Comparison of ENCODE assay signal across 19 cellular contexts in genomic region chr18:76699923-76700322, GRCh38.
DNase-seq lines count a peak whose midpoint lies in the region; ATAC-seq and TF ChIP-seq lines count a peak whose summit lies in the region.
"Had no signal": no experiment of that assay in that cellular context is flagged by ENCODE, and none has a peak within 500 bp of the region (broad histone marks: within the 10 kb centered on the region; RNA-seq: fewer than 3 reads in every experiment).

No MANE protein-coding gene starts in this region.

- H3K4me3 ChIP-seq in GM23248 (no peak overlapping the region), fibroblast of villous mesenchyme (ENCODE audit: low read depth, low read length) (no peak overlapping the region), SK-N-SH (ENCODE audit: low read depth in 2 of 2, low read length in 1 of 2) (no peak overlapping the region)
- H3K4me3 ChIP-seq: A549, BLaER1, SJCRH30 had no signal

- in situ Hi-C loops in GM23248 (cut with MboI) = loop anchor here (10.0 kb wide), 1 partner anchor 295 kb away; no protein-coding TSS in a partner anchor

- H2AFZ ChIP-seq in GM23248 (no peak overlapping the region), SK-N-SH (ENCODE audit: low read depth) (no peak overlapping the region)

- H3K79me2 ChIP-seq in GM23248 (ENCODE audit: insufficient read depth) (no peaks in the 10 kb centered on the region), SK-N-SH (ENCODE audit: insufficient read depth) (no peaks in the 10 kb centered on the region)

- H3K36me3 ChIP-seq in GM23248 (ENCODE audit: low read depth) (no peaks in the 10 kb centered on the region), SK-N-SH (replicated peaks in 1 of 2; ENCODE audit: control insufficient read depth in 1 of 2, insufficient read depth in 2 of 2, low read length in 1 of 2) (no peaks in the 10 kb centered on the region)
- H3K36me3 ChIP-seq: BLaER1, SJCRH30 had no signal

- H3K4me2 ChIP-seq in GM23248 (ENCODE audit: unreplicated experiment) (no peak overlapping the region), SK-N-SH (no peak overlapping the region)
- H3K4me2 ChIP-seq: A549, BLaER1 had no signal

- WGBS in GM23248 (ENCODE audit: low coverage in 1 of 2, low lambda C conversion rate in 2 of 2, missing lambda C conversion rate in 2 of 2), 2 experiments = 31 to 33% methylated on average over 11 of the region's 11 CpGs
- WGBS in SK-N-SH (ENCODE audit: low lambda C conversion rate) = 44% methylated on average over 11 of the region's 11 CpGs

- ATAC-seq in HG03342 (IDR thresholded peaks at IDR 0.05; ENCODE audit: unreplicated experiment) (no peak), GM18867 (IDR thresholded peaks at IDR 0.05; ENCODE audit: unreplicated experiment) (no peak)
- ATAC-seq: A549, HepG2, Panc1 had no signal

- H3K9me3 ChIP-seq in GM23248 (ENCODE audit: low read depth) (no peaks in the 10 kb centered on the region), SK-N-SH (no peaks in the 10 kb centered on the region)
- H3K9me3 ChIP-seq: BLaER1, SJCRH30 had no signal

- CTCF ChIA-PET in SK-N-SH (lab: Yijun Ruan, JAX) (interaction anchor here (1.1 to 4.1 kb wide), 2 partner anchors 10 to 301 kb away, joined by 3 to 27 read pairs; no protein-coding TSS in a partner anchor), HEK293T (lab: Yijun Ruan, JAX) (interaction anchor here (0.7 kb wide), 1 partner anchor 41 kb away, joined by 7 read pairs; no protein-coding TSS in a partner anchor)

- H3K9ac ChIP-seq in GM23248 (no peak overlapping the region), SK-N-SH (no peak overlapping the region)
- H3K9ac ChIP-seq: BLaER1 had no signal

- no peaks in the 10 kb centered on the region for H3K9me2 ChIP-seq in GM23248 (ENCODE audit: insufficient read depth)
- no peaks in the 10 kb centered on the region for H3K9me2 ChIP-seq in SK-N-SH

- TF ChIP-seq CTCF in fibroblast of villous mesenchyme (IDR thresholded peaks at IDR 0.05; ENCODE audit: insufficient read depth, low read depth, low read length) = no peak
- TF ChIP-seq CTCF in SK-N-SH (IDR thresholded peaks at IDR 0.05) = no peak

- H3K27me3 ChIP-seq in GM23248 (replicated peaks; ENCODE audit: insufficient read depth) (peaks cover 11% of the 10 kb centered on the region; the same call in 1 of the 2 replicates), SK-N-SH (ENCODE audit: insufficient read depth) (no peaks in the 10 kb centered on the region)
- H3K27me3 ChIP-seq: BLaER1, SJCRH30 had no signal

- H3K4me1 ChIP-seq in GM23248 (ENCODE audit: insufficient read depth) (no peaks in the 10 kb centered on the region), SK-N-SH (ENCODE audit: control insufficient read depth in 1 of 2, insufficient read depth in 2 of 2, low read depth in 1 of 2, low read length in 1 of 2) (no peaks in the 10 kb centered on the region)
- H3K4me1 ChIP-seq: A549, BLaER1, SJCRH30 had no signal

- POLR2A ChIA-PET in SK-N-SH (lab: Yijun Ruan, JAX) (no interaction called here), HEK293T (lab: Yijun Ruan, JAX) (no interaction called here)

- no peak for TF ChIP-seq RAD21 in SK-N-SH (IDR thresholded peaks at IDR 0.05; ENCODE audit: low read length)

- no peak for TF ChIP-seq EP300 in SK-N-SH (IDR thresholded peaks at IDR 0.05; ENCODE audit: borderline replicate concordance in 1 of 2, low read depth in 1 of 2, low read length in 1 of 2)

- H3F3A ChIP-seq in GM23248 (ENCODE audit: insufficient read depth) (no peaks in the 10 kb centered on the region), SK-N-SH (replicated peaks; ENCODE audit: insufficient read depth) (no peaks in the 10 kb centered on the region)

- no peaks in the 10 kb centered on the region for H4K20me1 ChIP-seq in GM23248 (ENCODE audit: insufficient read depth)
- no peaks in the 10 kb centered on the region for H4K20me1 ChIP-seq in SK-N-SH (ENCODE audit: insufficient read depth)
- H4K20me1 ChIP-seq: BLaER1 had no signal

- DNase-seq in GM23248 = peak; percentile 17
- peak; percentile 40 for DNase-seq in astrocyte of the hippocampus (ENCODE audit: low read depth, low spot score)
- peak; percentile 54 for DNase-seq in fibroblast of villous mesenchyme (ENCODE audit: low read depth)
- peak; percentile 58 for DNase-seq in posterior vena cava (ENCODE audit: low spot score)
- DNase-seq in SK-N-SH = no peak
- DNase-seq in HEK293T (ENCODE audit: extremely low spot score) = no peak
- DNase-seq: CD4-positive, alpha-beta memory T cell; DMS53; KG1; NCI-H1436 treated with DMSO at 0.1 percent for 48 hours; NCI-H2029; NCI-H446 treated with DMSO at 0.1 percent for 48 hours; SJCRH30 had no signal

- intact Hi-C loops in posterior vena cava (cut with DNase I) = no loop called here

- H3K27ac ChIP-seq in GM23248 (no peak overlapping the region), SK-N-SH (ENCODE audit: low read depth in 2 of 2, low read length in 1 of 2) (no peak overlapping the region)
- H3K27ac ChIP-seq: A549, BLaER1, SJCRH30 had no signal

TF ChIP-seq in SK-N-SH, 30 proteins besides CTCF, POLR2A, EP300 and RAD21 (continues in another document):
- TF ChIP-seq IRF3 (IDR thresholded peaks at IDR 0.05; ENCODE audit: low read depth, low read length) = no peak
- no peak for TF ChIP-seq JUND (IDR thresholded peaks at IDR 0.05)
- TF ChIP-seq, protein P1, sequence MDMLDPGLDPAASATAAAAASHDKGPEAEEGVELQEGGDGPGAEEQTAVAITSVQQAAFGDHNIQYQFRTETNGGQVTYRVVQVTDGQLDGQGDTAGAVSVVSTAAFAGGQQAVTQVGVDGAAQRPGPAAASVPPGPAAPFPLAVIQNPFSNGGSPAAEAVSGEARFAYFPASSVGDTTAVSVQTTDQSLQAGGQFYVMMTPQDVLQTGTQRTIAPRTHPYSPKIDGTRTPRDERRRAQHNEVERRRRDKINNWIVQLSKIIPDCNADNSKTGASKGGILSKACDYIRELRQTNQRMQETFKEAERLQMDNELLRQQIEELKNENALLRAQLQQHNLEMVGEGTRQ (IDR thresholded peaks at IDR 0.05; ENCODE audit: borderline replicate concordance, low read depth, low read length) = no peak
- no peak for TF ChIP-seq NFIC (IDR thresholded peaks at IDR 0.05; ENCODE audit: borderline replicate concordance)
- no peak for TF ChIP-seq MXI1 (IDR thresholded peaks at IDR 0.05; ENCODE audit: low read depth, low read length)
- TF ChIP-seq TAF1 (IDR thresholded peaks at IDR 0.05; ENCODE audit: borderline replicate concordance, low read depth, low read length) = no peak
- no peak for TF ChIP-seq TCF12 (IDR thresholded peaks at IDR 0.05)
- TF ChIP-seq EZH2phosphoT487 (IDR thresholded peaks at IDR 0.05; ENCODE audit: borderline replicate concordance, low read depth) = no peak
- no peak for TF ChIP-seq RCOR1 (IDR thresholded peaks at IDR 0.05; ENCODE audit: low read length)
- no peak for TF ChIP-seq FOXM1 (IDR thresholded peaks at IDR 0.05; ENCODE audit: low read depth)
- TF ChIP-seq CHD2 (IDR thresholded peaks at IDR 0.05; ENCODE audit: low read length, partially characterized antibody) = no peak

TF ChIP-seq in HEK293T, 16 proteins besides CTCF, POLR2A, EP300 and RAD21:
- TF ChIP-seq LEF1 (IDR thresholded peaks at IDR 0.05; ENCODE audit: borderline replicate concordance) (no peak), FOXK2 (IDR thresholded peaks at IDR 0.05) (no peak), FOXA1 (IDR thresholded peaks at IDR 0.05) (no peak), ELF4 (IDR thresholded peaks at IDR 0.05) (no peak), TARDBP (IDR thresholded peaks at IDR 0.05) (no peak), CTBP1 (IDR thresholded peaks at IDR 0.05; ENCODE audit: borderline replicate concordance) (no peak), FOXM1 (IDR thresholded peaks at IDR 0.05; ENCODE audit: borderline replicate concordance) (no peak), ARNT (IDR thresholded peaks at IDR 0.05) (no peak), HDGF (IDR thresholded peaks at IDR 0.05; ENCODE audit: borderline replicate concordance) (no peak), SUZ12 (IDR thresholded peaks at IDR 0.05) (no peak), L3MBTL2 (conservative IDR thresholded peaks at IDR 0.05) (no peak), ZNF384 (IDR thresholded peaks at IDR 0.05) (no peak), NFRKB (IDR thresholded peaks at IDR 0.05) (no peak), SP1 (IDR thresholded peaks at IDR 0.05) (no peak), BHLHE40 (IDR thresholded peaks at IDR 0.05; ENCODE audit: borderline replicate concordance) (no peak)
- TF ChIP-seq, protein P2, sequence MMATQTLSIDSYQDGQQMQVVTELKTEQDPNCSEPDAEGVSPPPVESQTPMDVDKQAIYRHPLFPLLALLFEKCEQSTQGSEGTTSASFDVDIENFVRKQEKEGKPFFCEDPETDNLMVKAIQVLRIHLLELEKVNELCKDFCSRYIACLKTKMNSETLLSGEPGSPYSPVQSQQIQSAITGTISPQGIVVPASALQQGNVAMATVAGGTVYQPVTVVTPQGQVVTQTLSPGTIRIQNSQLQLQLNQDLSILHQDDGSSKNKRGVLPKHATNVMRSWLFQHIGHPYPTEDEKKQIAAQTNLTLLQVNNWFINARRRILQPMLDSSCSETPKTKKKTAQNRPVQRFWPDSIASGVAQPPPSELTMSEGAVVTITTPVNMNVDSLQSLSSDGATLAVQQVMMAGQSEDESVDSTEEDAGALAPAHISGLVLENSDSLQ (IDR thresholded peaks at IDR 0.05) = no peak

Comparison
In these comparisons a context has a peak if more than half of its experiments do, and no peak if none do; other contexts are left out.
1. DNase-seq: peak in GM23248 (single experiment), astrocyte of the hippocampus (single experiment), fibroblast of villous mesenchyme (single experiment) and posterior vena cava (single experiment); none in SK-N-SH (single experiment) and HEK293T (single experiment).